In genomic region chr2:12456293-12457151, GRCh38 we compare ENCODE assay signal across 1 cellular context.
TF ChIP-seq lines count a peak whose summit lies in the region.

No MANE protein-coding gene starts in this region.

TF ChIP-seq in K562, 482 proteins besides CTCF, POLR2A, EP300 and RAD21 (continued from another document and continues in another):
- TF ChIP-seq REST (CRISPR knock-in tag; IDR thresholded peaks at IDR 0.05; ENCODE audit: low read depth) (no peak), ID3 (CRISPR knock-in tag; IDR thresholded peaks at IDR 0.05) (no peak), ID3 (tag; IDR thresholded peaks at IDR 0.05) (no peak), ZNF41 (CRISPR knock-in tag; conservative IDR thresholded peaks at IDR 0.05) (no peak), CREB5 (CRISPR knock-in tag; IDR thresholded peaks at IDR 0.05) (no peak), HSF4 (CRISPR knock-in tag; IDR thresholded peaks at IDR 0.05; ENCODE audit: borderline replicate concordance) (no peak), ATF2 (CRISPR knock-in tag; IDR thresholded peaks at IDR 0.05) (no peak), SPI1 (IDR thresholded peaks at IDR 0.05; ENCODE audit: borderline replicate concordance, low read depth, low read length) (peak; percentile 96), HEY1 (CRISPR knock-in tag; IDR thresholded peaks at IDR 0.05; ENCODE audit: borderline replicate concordance) (no peak), JUNB (CRISPR knock-in tag; conservative IDR thresholded peaks at IDR 0.05) (no peak), KAT8 (IDR thresholded peaks at IDR 0.05; ENCODE audit: low read depth) (no peak), ZNF232 (CRISPR knock-in tag; IDR thresholded peaks at IDR 0.05) (no peak), NRF1 (conservative IDR thresholded peaks at IDR 0.05 in 1 of 2, IDR thresholded peaks at IDR 0.05 in 1 of 2) (peak in 1 of 2 experiments; percentile 15; a peak in 1 of 4 replicates), ZNF696 (CRISPR knock-in tag; conservative IDR thresholded peaks at IDR 0.05) (no peak), POLR2AphosphoS5 (IDR thresholded peaks at IDR 0.05; ENCODE audit: control insufficient read depth, insufficient read depth, low read depth, low read length) (peak; percentile 56; the same call in 1 of the 2 replicates), HINFP (tag; conservative IDR thresholded peaks at IDR 0.05; ENCODE audit: low read depth) (no peak), BRD4 (IDR thresholded peaks at IDR 0.05) (no peak), BRD9 (IDR thresholded peaks at IDR 0.05; ENCODE audit: low read depth, partially characterized antibody) (peak; percentile 81), PHB2 (IDR thresholded peaks at IDR 0.05; ENCODE audit: low read depth) (no peak), CBX3 (IDR thresholded peaks at IDR 0.05; ENCODE audit: borderline replicate concordance in 1 of 2, low read length in 2 of 2) (no peak; a peak in 2 of 3 replicates), NFIX (CRISPR knock-in tag; IDR thresholded peaks at IDR 0.05; ENCODE audit: low read depth) (no peak), ETV1 (tag; conservative IDR thresholded peaks at IDR 0.05; ENCODE audit: low read depth) (peak; percentile 55), PML (IDR thresholded peaks at IDR 0.05; ENCODE audit: low read length) (peak; percentile 53), SAFB (IDR thresholded peaks at IDR 0.05; ENCODE audit: borderline replicate concordance, low read depth, low read length) (no peak), E2F3 (CRISPR knock-in tag; IDR thresholded peaks at IDR 0.05) (no peak), HNRNPK (IDR thresholded peaks at IDR 0.05; ENCODE audit: low read depth, low read length, poor library complexity, severe bottlenecking) (no peak), RAD51 (IDR thresholded peaks at IDR 0.05; ENCODE audit: borderline replicate concordance, low read depth) (no peak), ZNF518B (CRISPR knock-in tag; IDR thresholded peaks at IDR 0.05) (no peak), SRSF3 (IDR thresholded peaks at IDR 0.05; ENCODE audit: insufficient read depth, low read length) (no peak), POLR2G (IDR thresholded peaks at IDR 0.05; ENCODE audit: low read depth, low read length) (0 out of 2 replicates have a peak, but pooled peaks have one; percentile 21), ZNF347 (CRISPR knock-in tag; IDR thresholded peaks at IDR 0.05; ENCODE audit: low read depth) (no peak), PTRF (tag; IDR thresholded peaks at IDR 0.05) (no peak), NBN (IDR thresholded peaks at IDR 0.05; ENCODE audit: low read depth) (peak; percentile 89; the same call in 1 of the 2 replicates), ZC3H4 (CRISPR knock-in tag; IDR thresholded peaks at IDR 0.05; ENCODE audit: borderline replicate concordance) (no peak), ZNF124 (CRISPR knock-in tag; IDR thresholded peaks at IDR 0.05) (no peak), BRF1 (IDR thresholded peaks at IDR 0.05; ENCODE audit: borderline replicate concordance, extremely low read depth, insufficient read length) (no peak), ZNF778 (CRISPR knock-in tag; IDR thresholded peaks at IDR 0.05) (no peak), OTX1 (CRISPR knock-in tag; IDR thresholded peaks at IDR 0.05) (no peak), ZNF644 (tag; IDR thresholded peaks at IDR 0.05; ENCODE audit: low read depth) (no peak), ZNF584 (CRISPR knock-in tag; IDR thresholded peaks at IDR 0.05; ENCODE audit: low read depth) (no peak), CGGBP1 (CRISPR knock-in tag; IDR thresholded peaks at IDR 0.05) (no peak), USF1 (CRISPR knock-in tag; IDR thresholded peaks at IDR 0.05) (no peak), GABPA (tag; conservative IDR thresholded peaks at IDR 0.05; ENCODE audit: low read depth) (peak; percentile 68), NR2C2 (CRISPR knock-in tag; IDR thresholded peaks at IDR 0.05) (no peak), NR2C2 (tag; IDR thresholded peaks at IDR 0.05) (peak; percentile 81), ZNF143 (CRISPR knock-in tag; IDR thresholded peaks at IDR 0.05) (no peak), GTF2A2 (tag; IDR thresholded peaks at IDR 0.05) (no peak), FOXA1 (IDR thresholded peaks at IDR 0.05; ENCODE audit: borderline replicate concordance) (no peak), KDM1A (IDR thresholded peaks at IDR 0.05) (no peak), LCOR (CRISPR knock-in tag; IDR thresholded peaks at IDR 0.05) (peak; percentile 84), PREB (CRISPR knock-in tag; IDR thresholded peaks at IDR 0.05) (no peak), SREBF2 (CRISPR knock-in tag; IDR thresholded peaks at IDR 0.05) (no peak), RNF219 (CRISPR knock-in tag; IDR thresholded peaks at IDR 0.05) (no peak), KLF1 (tag; IDR thresholded peaks at IDR 0.05) (no peak), PKNOX1 (IDR thresholded peaks at IDR 0.05) (no peak)
